Comparison of ENCODE assay signal across 8 cellular contexts in genomic region chr4:122921971-122922876, GRCh38. TPM values are rescaled to one million over a fixed set of nuclear protein-coding genes. Genes with fewer than 3 reads are reported as not detected.
A peak's percentile ranks its signal among the peaks of the same experiment; 100 is the strongest.
DNase-seq lines count a peak whose midpoint lies in the region; ATAC-seq, FAIRE-seq and TF ChIP-seq lines count a peak whose summit lies in the region.

TSS of gene NUDT6 (minus strand) at chr4:122922597. CDS start at chr4:122922572, 25 bp downstream.

- FAIRE-seq in keratinocyte (lab: Jason Lieb, UNC) = no peak

- H3K9me3 ChIP-seq in WERI-Rb-1 (ENCODE audit: severe bottlenecking) (no peaks in the 10 kb centered on the region), keratinocyte (ENCODE audit: control insufficient read depth, low read depth, low read length) (no peaks in the 10 kb centered on the region)

- peak within 1 kb of the TSS; percentile 86 for H3K4me3 ChIP-seq in WERI-Rb-1 (ENCODE audit: low read depth, low read length)
- peak within 1 kb of the TSS; percentile 76 to 100 (median 88) for H3K4me3 ChIP-seq in keratinocyte (ENCODE audit: control insufficient read depth in 2 of 3, extremely low read depth in 1 of 3, insufficient read depth in 2 of 3, low read depth in 1 of 3, low read length in 3 of 3)

- peak within 1 kb of the TSS; percentile 94 for H2AFZ ChIP-seq in keratinocyte (ENCODE audit: control insufficient read depth, low read length)

- H4K20me1 ChIP-seq in keratinocyte (ENCODE audit: control insufficient read depth, extremely low read depth, insufficient read depth, low read length) = no peaks in the 10 kb centered on the region

- no peaks in the 10 kb centered on the region for H3K9me1 ChIP-seq in keratinocyte (ENCODE audit: control insufficient read depth, extremely low read depth, insufficient read depth, low read length)

- no peak for TF ChIP-seq CTCF in WERI-Rb-1 (IDR thresholded peaks at IDR 0.05; ENCODE audit: low read depth, low read length)
- no peak for TF ChIP-seq CTCF in keratinocyte (optimal IDR thresholded peaks at IDR 0.05 in 1 of 3, IDR thresholded peaks at IDR 0.05 in 1 of 3, conservative IDR thresholded peaks at IDR 0.05 in 1 of 3; ENCODE audit: extremely low read depth in 1 of 3, insufficient read depth in 2 of 3, low read length in 3 of 3)

- dilution Hi-C loops in keratinocyte (cut with MboI; ENCODE audit: extremely low pct_ligation_motif_present, low sequenced_read_pairs) = loop anchor here (25.0 kb wide), 1 partner anchor 160 kb away; no protein-coding TSS in a partner anchor

- peak within 1 kb of the TSS; percentile 85 for H3K9ac ChIP-seq in keratinocyte (ENCODE audit: control insufficient read depth, extremely low read depth, insufficient read depth, low read length)

- peak within 1 kb of the TSS; percentile 73 for H3K27ac ChIP-seq in WERI-Rb-1
- H3K27ac ChIP-seq in keratinocyte (ENCODE audit: control insufficient read depth, insufficient read depth, low read length) = peak within 1 kb of the TSS; percentile 81

- DNase-seq in A172 (ENCODE audit: low spot score) = peak; percentile 49
- peak; percentile 5 to 61 for DNase-seq in NCI-H187 (lab: John Stamatoyannopoulos, UW)
- DNase-seq in WERI-Rb-1 = peak; percentile 76
- peak; percentile 26 for DNase-seq in central memory CD4-positive, alpha-beta T cell
- DNase-seq in keratinocyte (ENCODE audit: low read depth, low spot score) = no peak
- peak; percentile 26 for DNase-seq in stimulated activated CD4-positive, alpha-beta T cell treated with anti-CD3 and anti-CD28 coated beads, Interleukin-12 subunit alpha, Interleukin-12 subunit beta, amount 100 ng/mL, for 4 hours

- H3K27me3 ChIP-seq in WERI-Rb-1 (ENCODE audit: insufficient read depth, low read depth, severe bottlenecking) (no peaks in the 10 kb centered on the region), keratinocyte (ENCODE audit: control insufficient read depth, extremely low read depth, insufficient read depth, low read length) (no peaks in the 10 kb centered on the region)

- ATAC-seq in GM18502 (IDR thresholded peaks at IDR 0.05; ENCODE audit: poor library complexity, unreplicated experiment) (peak; percentile 66), HG02870 (IDR thresholded peaks at IDR 0.05; ENCODE audit: unreplicated experiment) (peak; percentile 62)

- H3K36me3 ChIP-seq in WERI-Rb-1 (peaks cover 6% of the 10 kb centered on the region), keratinocyte (ENCODE audit: control insufficient read depth in 2 of 2, extremely low read depth in 1 of 2, insufficient read depth in 2 of 2, low read length in 2 of 2) (no peaks in the 10 kb centered on the region)

- peak within 1 kb of the TSS; percentile 89 for H3K4me2 ChIP-seq in keratinocyte (ENCODE audit: control insufficient read depth, extremely low read depth, insufficient read depth, low read depth, low read length)

- peaks cover 32% of the 10 kb centered on the region for H3K79me2 ChIP-seq in keratinocyte (ENCODE audit: control insufficient read depth, insufficient read depth, low read length)

- H3K4me1 ChIP-seq in keratinocyte (ENCODE audit: control insufficient read depth, extremely low read depth, insufficient read depth, low read length) = peaks cover 9% of the 10 kb centered on the region

RNA-seq across cellular contexts. Expression of gene NUDT6, which starts in this region (rescaled TPM):
- 7.2 and 11.3 TPM in 2 replicates for total RNA-seq in A172 (2014; rRNA removed; shearing (Covaris generic))
- polyA plus RNA-seq in keratinocyte = 4.6 to 6.9 TPM (median 5.8 TPM) in 3 replicates
- polyA plus RNA-seq in keratinocyte (2011; ENCODE audit: low read depth) = 7.6 TPM
- 4.0 and 5.5 TPM in 2 replicates for polyA plus RNA-seq in keratinocyte (2011; cell fraction: cytosol; rRNA removed)
- polyA plus RNA-seq in keratinocyte (2011; cell fraction: nucleus; rRNA removed) = 6.9 and 7.0 TPM in 2 replicates
- polyA plus RNA-seq in keratinocyte (2012; ENCODE audit: low replicate concordance) = 2.9 and 5.3 TPM in 2 replicates
- polyA minus RNA-seq in keratinocyte = 1.0 to 2.1 TPM (median 2.0 TPM) in 3 replicates
- 3.3 TPM for polyA minus RNA-seq in keratinocyte (2011; cell fraction: cytosol; rRNA and poly(A)+ RNA removed)
- polyA minus RNA-seq in keratinocyte (2011; cell fraction: nucleus; rRNA and poly(A)+ RNA removed) = 1.6 and 1.8 TPM in 2 replicates
